In the genomic region with DNA sequence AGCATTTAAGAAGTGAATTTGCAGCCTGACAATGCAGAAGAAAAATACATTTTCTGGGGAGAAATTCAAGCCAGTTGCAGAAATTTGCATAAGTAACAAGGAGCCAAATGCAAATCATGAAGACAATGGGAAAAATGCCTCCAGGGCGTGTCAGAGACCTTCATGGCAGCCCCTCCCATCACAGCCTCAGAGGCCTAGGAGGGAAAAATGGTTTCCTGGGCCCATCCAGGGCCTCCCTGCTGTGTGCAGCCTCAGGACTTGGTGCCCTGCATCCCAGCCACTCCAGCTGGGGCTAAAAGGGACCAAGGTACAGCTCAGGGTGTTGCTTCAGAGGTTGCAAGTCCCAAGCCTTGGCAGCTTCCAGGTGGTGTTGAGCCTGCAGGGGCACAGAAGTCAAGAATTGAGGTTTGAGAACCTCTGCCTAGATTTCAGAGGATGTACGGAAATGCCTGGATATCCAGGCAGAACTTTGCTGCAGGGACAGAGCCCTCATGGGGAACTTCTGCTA, we compare ENCODE assay signal across 32 cellular contexts.
"Had no signal": no experiment of that assay in that cellular context is flagged by ENCODE, and none has a peak within 500 bp of the region (broad histone marks: within the 10 kb centered on the region; RNA-seq: fewer than 3 reads in every experiment).

No MANE protein-coding gene starts in this region.

- H3K27me3 ChIP-seq: ascending aorta, dorsolateral prefrontal cortex had no signal

- FAIRE-seq: bronchial epithelial cell, frontal cortex had no signal

- H3K36me3 Mint-ChIP-seq: brain had no signal

- H3K27me3 Mint-ChIP-seq: activated CD8-positive, alpha-beta T cell treated with anti-CD3 and anti-CD28 coated beads for 36 hours; activated naive CD8-positive, alpha-beta T cell treated with anti-CD3 and anti-CD28 coated beads, Interleukin-2, amount 10 ng/mL, durations not matched to agents 7 days and 5 days; central memory CD8-positive, alpha-beta T cell; dendritic cell treated with granulocyte-macrophage colony-stimulating factor and Interleukin-4, amounts not matched to agents 40 ng/mL and 50 ng/mL, for 4 days; T-helper 17 cell had no signal

- H3K9me3 Mint-ChIP-seq: activated T-cell treated with anti-CD3 and anti-CD28 coated beads, Interleukin-2, amount 50 U/mL, for 4 hours; central memory CD8-positive, alpha-beta T cell had no signal

- H3K4me1 Mint-ChIP-seq: brain, endodermal cell had no signal

- H3K27ac ChIP-seq: ascending aorta, coronary artery, dorsolateral prefrontal cortex, WERI-Rb-1 had no signal

- H3K27ac Mint-ChIP-seq: activated B cell treated with CpG ODN at 0.5 μM for 24 hours; activated CD8-positive, alpha-beta T cell treated with anti-CD3 and anti-CD28 coated beads for 36 hours; activated naive CD4-positive, alpha-beta T cell treated with anti-CD3 and anti-CD28 coated beads, Interleukin-2, amount 50 U/mL, for 72 hours; activated naive CD8-positive, alpha-beta T cell treated with anti-CD3 and anti-CD28 coated beads, Interleukin-2, amount 10 ng/mL, durations not matched to agents 7 days and 5 days; activated T-helper 17 cell treated with anti-CD3 and anti-CD28 coated beads, Interleukin-2, amount 50 U/mL, for 72 hours; brain; dendritic cell treated with granulocyte-macrophage colony-stimulating factor and Interleukin-4, amounts not matched to agents 40 ng/mL and 50 ng/mL, for 4 days; endodermal cell; T-helper 17 cell; T-helper 2 cell treated with Interferon-gamma antibody and Interleukin-4, amounts not matched to agents 5 μg/mL and 100 μg/mL, for 36 hours had no signal

- ATAC-seq: activated CD4-positive, CD25-positive, alpha-beta regulatory T cell treated with anti-CD3 and anti-CD28 coated beads, Interleukin-2, amount 50 U/mL, for 24 hours; activated CD8-positive, alpha-beta T cell treated with anti-CD3 and anti-CD28 coated beads for 36 hours; activated naive CD4-positive, alpha-beta T cell treated with anti-CD3 and anti-CD28 coated beads, Interleukin-2, amount 50 U/mL, for 72 hours; activated T-cell treated with anti-CD3 and anti-CD28 coated beads, Interleukin-2, amount 50 U/mL, for 4 hours; activated T-helper 17 cell treated with anti-CD3 and anti-CD28 coated beads, Interleukin-2, amount 50 U/mL, for 72 hours; esophagus mucosa; T-helper 17 cell had no signal

- H3K9me3 ChIP-seq: ascending aorta had no signal

- H3K4me3 ChIP-seq: ascending aorta, coronary artery, dorsolateral prefrontal cortex had no signal

- DNase-seq: activated B cell treated with CpG ODN at 0.5 μM for 24 hours; activated CD4-positive, alpha-beta T cell treated with anti-CD3 and anti-CD28 coated beads for 48 hours; activated CD4-positive, alpha-beta T cell treated with anti-CD3 and anti-CD28 coated beads, Interleukin-2, amount 50 U/mL, for 1 hour; activated CD4-positive, alpha-beta T cell treated with anti-CD3 and anti-CD28 coated beads, Interleukin-2, amount 50 U/mL, for 48 hours; activated CD8-positive, alpha-beta memory T cell treated with anti-CD3 and anti-CD28 coated beads for 24 hours; activated CD8-positive, alpha-beta T cell treated with anti-CD3 and anti-CD28 coated beads for 36 hours; activated effector memory CD4-positive, alpha-beta T cell treated with Interleukin-2 at 50 U/mL for 16 hours; activated gamma-delta T cell treated with Interleukin-2 at 50 U/mL for 16 hours; activated naive CD4-positive, alpha-beta T cell treated with Interleukin-2 at 50 U/mL for 16 hours; activated naive CD8-positive, alpha-beta T cell treated with anti-CD3 and anti-CD28 coated beads, Interleukin-2, amount 10 ng/mL, durations not matched to agents 7 days and 5 days; activated T-cell treated with anti-CD3 and anti-CD28 coated beads, Interleukin-2, amount 50 U/mL, for 4 hours; dorsolateral prefrontal cortex; effector memory CD4-positive, alpha-beta T cell; endodermal cell; foreskin fibroblast; head of caudate nucleus; T-helper 1 cell; T-helper 17 cell; T1000; WERI-Rb-1 had no signal

- H3K36me3 ChIP-seq: ascending aorta, WERI-Rb-1 had no signal

- H3K4me3 Mint-ChIP-seq: activated B cell treated with CpG ODN at 0.5 μM for 24 hours; activated CD8-positive, alpha-beta T cell treated with anti-CD3 and anti-CD28 coated beads for 36 hours; activated naive CD8-positive, alpha-beta T cell treated with anti-CD3 and anti-CD28 coated beads, Interleukin-2, amount 10 ng/mL, durations not matched to agents 7 days and 5 days; activated T-cell treated with anti-CD3 and anti-CD28 coated beads, Interleukin-2, amount 50 U/mL, for 4 hours; activated T-helper 17 cell treated with anti-CD3 and anti-CD28 coated beads, Interleukin-2, amount 50 U/mL, for 72 hours; brain; central memory CD8-positive, alpha-beta T cell; dendritic cell treated with granulocyte-macrophage colony-stimulating factor and Interleukin-4, amounts not matched to agents 40 ng/mL and 50 ng/mL, for 4 days; endodermal cell; T-helper 17 cell; T-helper 2 cell treated with Interferon-gamma antibody and Interleukin-4, amounts not matched to agents 5 μg/mL and 100 μg/mL, for 36 hours had no signal
